15 cellular contexts compared by ENCODE assay signal in genomic region chr20:48931527-48932374, GRCh38.
"Had no signal": no experiment of that assay in that cellular context is flagged by ENCODE, and none has a peak within 500 bp of the region (broad histone marks: within the 10 kb centered on the region; RNA-seq: fewer than 3 reads in every experiment).

No MANE protein-coding gene starts in this region.

- H3K9me3 ChIP-seq: mucosa of descending colon, psoas muscle, thoracic aorta, uterus had no signal

- ATAC-seq: natural killer cell treated with Interleukin-12 subunit alpha and Interleukin-12 subunit beta and Interleukin-15 and Interleukin-18, amount 100 ng/mL, for 72 hours; stimulated activated naive CD8-positive, alpha-beta T cell treated with anti-CD3 and anti-CD28 coated beads, Interleukin-15, amount 100 ng/mL, for 72 hours had no signal

- H3K4me3 ChIP-seq: lung, mucosa of descending colon, psoas muscle, thoracic aorta, uterus had no signal

- DNase-seq: activated CD4-positive, alpha-beta T cell treated with anti-CD3 and anti-CD28 coated beads, Interleukin-2, amount 10 ng/mL, durations not matched to agents 7 days and 5 days; activated CD4-positive, CD25-positive, alpha-beta regulatory T cell; activated CD8-positive, alpha-beta memory T cell treated with anti-CD3 and anti-CD28 coated beads for 24 hours; activated naive CD4-positive, alpha-beta T cell treated with anti-CD3 and anti-CD28 coated beads, Interleukin-2, amount 50 U/mL, for 16 hours; hippocampal formation; mucosa of descending colon; nucleus accumbens; psoas muscle; stimulated activated CD4-positive, alpha-beta T cell treated with anti-CD3 and anti-CD28 coated beads, Interleukin-4, amount 100 ng/mL, for 4 hours; stimulated activated naive CD8-positive, alpha-beta T cell treated with anti-CD3 and anti-CD28 coated beads, Interleukin-15, amount 100 ng/mL, for 72 hours; T-helper 2 cell; uterus had no signal

- H3K27me3 ChIP-seq: uterus had no signal

- H3K36me3 ChIP-seq: thoracic aorta, uterus had no signal

- H3K27ac ChIP-seq: psoas muscle had no signal
